ENCODE assay signal across 1 cellular context in the genomic region with DNA sequence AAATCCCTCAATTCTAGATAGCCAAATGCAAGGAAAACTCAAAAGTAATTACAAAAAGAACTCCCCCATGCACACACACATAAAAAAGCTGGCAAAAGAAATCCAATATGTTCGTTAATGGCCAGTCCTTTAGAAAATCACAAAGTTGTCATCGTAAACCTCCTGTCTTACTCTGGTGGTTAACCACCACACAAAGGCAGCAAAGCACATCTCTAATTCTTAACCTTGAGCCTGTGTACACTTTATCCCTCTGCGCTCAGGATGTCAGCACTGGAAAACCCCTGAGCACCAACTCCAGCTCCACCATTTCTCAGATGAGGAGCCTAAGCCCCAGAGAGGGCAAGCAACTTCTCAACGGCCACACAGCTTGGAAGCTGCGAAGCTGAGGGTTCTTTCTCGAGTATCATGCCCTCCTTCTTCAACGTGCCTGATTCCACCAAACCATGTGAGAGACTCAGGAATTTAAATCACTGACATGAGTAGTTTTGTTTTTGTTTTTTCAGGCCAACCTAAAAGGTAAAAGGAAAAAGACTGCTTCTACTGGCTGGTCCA.
TF ChIP-seq lines count a peak whose summit lies in the region.

No MANE protein-coding gene starts in this region.

TF ChIP-seq in H1, 55 proteins besides CTCF, POLR2A, EP300 and RAD21:
- TF ChIP-seq KDM1A (IDR thresholded peaks at IDR 0.05; ENCODE audit: borderline replicate concordance, low read length) (peak; percentile 90), TAF7 (optimal IDR thresholded peaks at IDR 0.05; ENCODE audit: borderline replicate concordance, low read depth, low read length) (no peak)
